1 cellular context compared by ENCODE assay signal in the genomic region with DNA sequence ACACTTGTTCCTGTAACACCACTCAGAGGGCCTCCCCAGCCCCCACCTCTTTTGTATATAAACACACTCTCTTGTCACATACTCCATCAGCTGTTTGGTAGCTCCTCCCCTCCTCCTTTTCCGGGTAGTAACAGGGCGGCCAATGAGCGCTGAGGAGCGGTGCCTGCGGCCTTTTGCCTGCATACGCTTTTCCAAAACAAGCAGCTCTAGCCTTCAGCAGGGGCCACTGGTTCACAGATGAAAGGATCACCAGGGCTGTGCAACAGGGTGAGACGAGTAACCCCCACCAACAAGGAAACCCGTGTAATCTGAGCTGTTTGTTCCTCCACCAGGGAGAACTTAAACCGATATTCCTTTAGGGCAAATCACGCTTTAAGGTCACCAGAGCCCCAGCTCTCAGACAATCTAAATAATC.
TF ChIP-seq lines count a peak whose summit lies in the region.

No MANE protein-coding gene starts in this region.

TF ChIP-seq in SK-N-SH, 30 proteins besides CTCF, POLR2A, EP300 and RAD21:
- TF ChIP-seq, protein P1, sequence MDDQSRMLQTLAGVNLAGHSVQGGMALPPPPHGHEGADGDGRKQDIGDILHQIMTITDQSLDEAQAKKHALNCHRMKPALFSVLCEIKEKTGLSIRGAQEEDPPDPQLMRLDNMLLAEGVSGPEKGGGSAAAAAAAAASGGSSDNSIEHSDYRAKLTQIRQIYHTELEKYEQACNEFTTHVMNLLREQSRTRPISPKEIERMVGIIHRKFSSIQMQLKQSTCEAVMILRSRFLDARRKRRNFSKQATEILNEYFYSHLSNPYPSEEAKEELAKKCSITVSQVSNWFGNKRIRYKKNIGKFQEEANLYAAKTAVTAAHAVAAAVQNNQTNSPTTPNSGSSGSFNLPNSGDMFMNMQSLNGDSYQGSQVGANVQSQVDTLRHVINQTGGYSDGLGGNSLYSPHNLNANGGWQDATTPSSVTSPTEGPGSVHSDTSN (IDR thresholded peaks at IDR 0.05): peak; percentile 59; the same call in 1 of the 2 replicates
- TF ChIP-seq JUND (IDR thresholded peaks at IDR 0.05) (no peak; the same call in 1 of the 2 replicates), YY1 (IDR thresholded peaks at IDR 0.05; ENCODE audit: low read depth) (no peak), USF1 (IDR thresholded peaks at IDR 0.05; ENCODE audit: borderline replicate concordance, low read depth) (no peak), CHD2 (IDR thresholded peaks at IDR 0.05; ENCODE audit: low read length, partially characterized antibody) (peak; percentile 88), SIN3A (IDR thresholded peaks at IDR 0.05; ENCODE audit: borderline replicate concordance, low read depth, low read length) (peak; percentile 94; the same call in 1 of the 2 replicates), TCF12 (IDR thresholded peaks at IDR 0.05) (peak; percentile 42; the same call in 1 of the 2 replicates), FOXM1 (IDR thresholded peaks at IDR 0.05; ENCODE audit: low read depth) (no peak), POLR2AphosphoS5 (IDR thresholded peaks at IDR 0.05; ENCODE audit: low read depth, low read length) (peak; percentile 70), TEAD4 (IDR thresholded peaks at IDR 0.05; ENCODE audit: borderline replicate concordance, insufficient read depth) (no peak), ELF1 (IDR thresholded peaks at IDR 0.05) (peak; percentile 94), MXI1 (IDR thresholded peaks at IDR 0.05; ENCODE audit: low read depth, low read length) (peak; percentile 61), FOSL2 (IDR thresholded peaks at IDR 0.05; ENCODE audit: borderline replicate concordance, low read depth) (no peak; the same call in 1 of the 2 replicates), RCOR1 (IDR thresholded peaks at IDR 0.05; ENCODE audit: low read length) (no peak; the same call in 1 of the 2 replicates), NRF1 (IDR thresholded peaks at IDR 0.05; ENCODE audit: low read depth, low read length) (no peak), RFX5 (IDR thresholded peaks at IDR 0.05; ENCODE audit: low read length) (peak; percentile 98), RXRA (IDR thresholded peaks at IDR 0.05; ENCODE audit: borderline replicate concordance, low read depth) (peak; percentile 75; the same call in 1 of the 2 replicates), GATA2 (CRISPR knock-in tag; IDR thresholded peaks at IDR 0.05) (peak; percentile 75), REST (IDR thresholded peaks at IDR 0.05; ENCODE audit: low read depth, low read length) (no peak), FOXJ3 (CRISPR knock-in tag; IDR thresholded peaks at IDR 0.05) (peak; percentile 79), NFIC (IDR thresholded peaks at IDR 0.05; ENCODE audit: borderline replicate concordance) (no peak), EZH2phosphoT487 (IDR thresholded peaks at IDR 0.05; ENCODE audit: borderline replicate concordance, low read depth) (no peak), TAF1 (IDR thresholded peaks at IDR 0.05; ENCODE audit: borderline replicate concordance, low read depth, low read length) (peak; percentile 74; the same call in 1 of the 2 replicates), SMC3 (IDR thresholded peaks at IDR 0.05; ENCODE audit: low read depth, low read length) (no peak; the same call in 1 of the 2 replicates), GABPA (IDR thresholded peaks at IDR 0.05; ENCODE audit: low read depth) (no peak; the same call in 1 of the 2 replicates), MEF2A (IDR thresholded peaks at IDR 0.05; ENCODE audit: borderline replicate concordance, low read depth) (no peak)
- TF ChIP-seq, protein P2, sequence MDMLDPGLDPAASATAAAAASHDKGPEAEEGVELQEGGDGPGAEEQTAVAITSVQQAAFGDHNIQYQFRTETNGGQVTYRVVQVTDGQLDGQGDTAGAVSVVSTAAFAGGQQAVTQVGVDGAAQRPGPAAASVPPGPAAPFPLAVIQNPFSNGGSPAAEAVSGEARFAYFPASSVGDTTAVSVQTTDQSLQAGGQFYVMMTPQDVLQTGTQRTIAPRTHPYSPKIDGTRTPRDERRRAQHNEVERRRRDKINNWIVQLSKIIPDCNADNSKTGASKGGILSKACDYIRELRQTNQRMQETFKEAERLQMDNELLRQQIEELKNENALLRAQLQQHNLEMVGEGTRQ (IDR thresholded peaks at IDR 0.05; ENCODE audit: borderline replicate concordance, low read depth, low read length): no peak
- TF ChIP-seq, protein P3, sequence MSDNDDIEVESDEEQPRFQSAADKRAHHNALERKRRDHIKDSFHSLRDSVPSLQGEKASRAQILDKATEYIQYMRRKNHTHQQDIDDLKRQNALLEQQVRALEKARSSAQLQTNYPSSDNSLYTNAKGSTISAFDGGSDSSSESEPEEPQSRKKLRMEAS (IDR thresholded peaks at IDR 0.05; ENCODE audit: low read depth): peak; percentile 60; the same call in 1 of the 2 replicates
- TF ChIP-seq, protein P4, sequence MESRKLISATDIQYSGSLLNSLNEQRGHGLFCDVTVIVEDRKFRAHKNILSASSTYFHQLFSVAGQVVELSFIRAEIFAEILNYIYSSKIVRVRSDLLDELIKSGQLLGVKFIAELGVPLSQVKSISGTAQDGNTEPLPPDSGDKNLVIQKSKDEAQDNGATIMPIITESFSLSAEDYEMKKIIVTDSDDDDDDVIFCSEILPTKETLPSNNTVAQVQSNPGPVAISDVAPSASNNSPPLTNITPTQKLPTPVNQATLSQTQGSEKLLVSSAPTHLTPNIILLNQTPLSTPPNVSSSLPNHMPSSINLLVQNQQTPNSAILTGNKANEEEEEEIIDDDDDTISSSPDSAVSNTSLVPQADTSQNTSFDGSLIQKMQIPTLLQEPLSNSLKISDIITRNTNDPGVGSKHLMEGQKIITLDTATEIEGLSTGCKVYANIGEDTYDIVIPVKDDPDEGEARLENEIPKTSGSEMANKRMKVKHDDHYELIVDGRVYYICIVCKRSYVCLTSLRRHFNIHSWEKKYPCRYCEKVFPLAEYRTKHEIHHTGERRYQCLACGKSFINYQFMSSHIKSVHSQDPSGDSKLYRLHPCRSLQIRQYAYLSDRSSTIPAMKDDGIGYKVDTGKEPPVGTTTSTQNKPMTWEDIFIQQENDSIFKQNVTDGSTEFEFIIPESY (IDR thresholded peaks at IDR 0.05; ENCODE audit: borderline replicate concordance, low read depth): no peak
- TF ChIP-seq, protein P5, sequence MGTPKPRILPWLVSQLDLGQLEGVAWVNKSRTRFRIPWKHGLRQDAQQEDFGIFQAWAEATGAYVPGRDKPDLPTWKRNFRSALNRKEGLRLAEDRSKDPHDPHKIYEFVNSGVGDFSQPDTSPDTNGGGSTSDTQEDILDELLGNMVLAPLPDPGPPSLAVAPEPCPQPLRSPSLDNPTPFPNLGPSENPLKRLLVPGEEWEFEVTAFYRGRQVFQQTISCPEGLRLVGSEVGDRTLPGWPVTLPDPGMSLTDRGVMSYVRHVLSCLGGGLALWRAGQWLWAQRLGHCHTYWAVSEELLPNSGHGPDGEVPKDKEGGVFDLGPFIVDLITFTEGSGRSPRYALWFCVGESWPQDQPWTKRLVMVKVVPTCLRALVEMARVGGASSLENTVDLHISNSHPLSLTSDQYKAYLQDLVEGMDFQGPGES (IDR thresholded peaks at IDR 0.05; ENCODE audit: low read depth, low read length): no peak
